In genomic region chr9:115073456-115073855, GRCh38 we compare ENCODE assay signal across 29 cellular contexts.
"Had no signal": no experiment of that assay in that cellular context is flagged by ENCODE, and none has a peak within 500 bp of the region (broad histone marks: within the 10 kb centered on the region; RNA-seq: fewer than 3 reads in every experiment).

No MANE protein-coding gene starts in this region.

- FAIRE-seq: kidney had no signal

- H3K9ac ChIP-seq: neural progenitor cell, parathyroid adenoma had no signal

- H2AFZ ChIP-seq: neural progenitor cell, parathyroid adenoma had no signal

- H3K9me3 ChIP-seq: left lung, lower lobe of right lung, neutrophil, psoas muscle, right atrium auricular region, right lobe of liver, stomach, testis, thyroid gland, transverse colon, upper lobe of left lung, vagina had no signal

- H3K4me1 ChIP-seq: left lung, lower lobe of right lung, neural progenitor cell, parathyroid adenoma, psoas muscle, right atrium auricular region, right lobe of liver, testis, thyroid gland, upper lobe of left lung, vagina had no signal

- H3K36me3 ChIP-seq: lower lobe of right lung, neutrophil, right atrium auricular region, right lobe of liver, thyroid gland had no signal

- H3K27ac ChIP-seq: left lung, lower lobe of right lung, neural progenitor cell, neutrophil, parathyroid adenoma, psoas muscle, right atrium auricular region, right lobe of liver, skin epidermis, stomach, testis, thyroid gland, upper lobe of left lung, vagina had no signal

- ATAC-seq: left colon; left lung; lower lobe of right lung; natural killer cell; psoas muscle; right lobe of liver; stimulated activated naive B cell treated with anti-CD40 and anti-IgM and Interleukin-4, amounts not matched to agents 10 μg/mL and 1 μg/mL and 100 μg/mL, for 72 hours; stimulated activated naive CD8-positive, alpha-beta T cell treated with anti-CD3 and anti-CD28 coated beads, Interleukin-15, Interleukin-2, amounts not matched to agents 100 U/mL and 50 U/mL, for 24 hours had no signal

- H3K4me2 ChIP-seq: neural progenitor cell had no signal

- H3K27me3 ChIP-seq: left lung, neural progenitor cell, neutrophil, right atrium auricular region, right lobe of liver, stomach, testis, thyroid gland, transverse colon, upper lobe of left lung, vagina had no signal

- H3K4me3 ChIP-seq: left lung, lower lobe of right lung, neural progenitor cell, psoas muscle, right atrium auricular region, right lobe of liver, skin epidermis, stomach, testis, thyroid gland, transverse colon, upper lobe of left lung, vagina had no signal

- DNase-seq: hippocampal formation; kidney; left colon; left lung; lower lobe of right lung; mesendoderm; naive B cell; natural killer cell; nephron progenitor cell; occipital lobe; psoas muscle; right lobe of liver; stimulated activated CD4-positive, alpha-beta T cell treated with anti-CD3 and anti-CD28 coated beads, Interleukin-12 subunit alpha, Interleukin-12 subunit beta, amount 100 ng/mL, for 4 hours; stimulated activated CD4-positive, alpha-beta T cell treated with anti-CD3 and anti-CD28 coated beads, Interleukin-15, amount 100 ng/mL, for 24 hours; stimulated activated CD4-positive, alpha-beta T cell treated with anti-CD3 and anti-CD28 coated beads, Interleukin-2, amount 100 ng/mL, for 24 hours; stimulated activated CD4-positive, alpha-beta T cell treated with anti-CD3 and anti-CD28 coated beads, Interleukin-4, amount 100 ng/mL, for 1 hour; stimulated activated naive B cell treated with anti-CD40 and anti-IgM and Interleukin-4, amounts not matched to agents 10 μg/mL and 1 μg/mL and 100 μg/mL, for 72 hours; stimulated activated naive CD8-positive, alpha-beta T cell treated with anti-CD3 and anti-CD28 coated beads, Interleukin-15, Interleukin-2, amounts not matched to agents 100 U/mL and 50 U/mL, for 24 hours; stomach; testis; thyroid gland; transverse colon; upper lobe of left lung had no signal

- H3K79me2 ChIP-seq: parathyroid adenoma had no signal
